ENCODE assay signal across 22 cellular contexts in the genomic region with DNA sequence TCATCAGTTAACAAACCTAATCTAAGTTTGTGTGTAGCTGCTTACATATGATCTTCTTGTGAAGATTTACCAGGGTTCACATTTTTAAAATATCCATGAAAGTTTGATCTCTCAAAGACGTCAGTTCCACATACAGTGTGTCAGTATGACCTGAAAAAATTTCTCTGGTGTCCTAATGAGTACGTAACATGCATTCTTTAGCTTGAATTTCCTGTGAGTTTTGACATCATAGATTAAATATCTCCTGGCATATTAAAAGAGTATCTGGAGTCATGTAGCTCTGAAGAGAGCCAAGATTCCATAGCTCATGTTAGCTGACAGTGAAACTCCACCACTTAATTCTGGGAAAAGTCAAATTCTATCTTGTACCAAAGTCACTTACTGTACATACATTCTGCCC. TPM values are rescaled to one million over a fixed set of nuclear protein-coding genes. Genes with fewer than 3 reads are reported as not detected.
DNase-seq lines count a peak whose midpoint lies in the region; ATAC-seq, FAIRE-seq and TF ChIP-seq lines count a peak whose summit lies in the region.
"Had no signal": no experiment of that assay in that cellular context is flagged by ENCODE, and none has a peak within 500 bp of the region (broad histone marks: within the 10 kb centered on the region; RNA-seq: fewer than 3 reads in every experiment).

No MANE protein-coding gene starts in this region.

- H3K4me3 ChIP-seq in A549 (no peak overlapping the region), fibroblast of mammary gland (ENCODE audit: control insufficient read depth, low read depth, low read length) (no peak overlapping the region)
- H3K4me3 ChIP-seq: lung had no signal

- TF ChIP-seq CTCF in A549 (IDR thresholded peaks at IDR 0.05) = no peak
- TF ChIP-seq CTCF in fibroblast of mammary gland (conservative IDR thresholded peaks at IDR 0.05; ENCODE audit: control insufficient read depth, insufficient read depth, low read depth, low read length) = no peak

- DNase-seq in A549 (ENCODE audit: low read depth in 1 of 2, low spot score in 1 of 2) (no peak), amniotic epithelial cell (ENCODE audit: low read depth) (peak; percentile 54), fibroblast of mammary gland (ENCODE audit: low read depth) (peak; percentile 21), iris pigment epithelial cell (ENCODE audit: low read depth) (peak; percentile 69), OCI-M2 (lab: John Stamatoyannopoulos, UW; ENCODE audit: unreplicated experiment) (no peak), OCI-M1 (lab: John Stamatoyannopoulos, UW) (no peak), midbrain (lab: John Stamatoyannopoulos, UW) (no peak)
- DNase-seq: activated CD4-positive, alpha-beta T cell treated with anti-CD3 and anti-CD28 coated beads for 48 hours; activated naive CD4-positive, alpha-beta T cell treated with anti-CD3 and anti-CD28 coated beads, Interleukin-2, amount 10 ng/mL, durations not matched to agents 7 days and 5 days; amygdala; cerebellar nuclear complex; COR-L47; DMS79; GOT3; NCI-H146; NCI-H69; RPMI8226 had no signal

- H3K9me3 ChIP-seq in A549 = no peaks in the 10 kb centered on the region

- TF ChIP-seq POLR2A in A549 (IDR thresholded peaks at IDR 0.05; ENCODE audit: low read length) = no peak

- TF ChIP-seq RAD21 in A549 (conservative IDR thresholded peaks at IDR 0.05 in 1 of 2, IDR thresholded peaks at IDR 0.05 in 1 of 2) = no peak

- peaks cover 56% of the 10 kb centered on the region for H3K4me1 ChIP-seq in A549

- CTCF ChIA-PET in A549 (lab: Yijun Ruan, JAX) = interaction anchor here (0.9 to 1.9 kb wide), 13 partner anchors 11 to 195 kb away, joined by 3 to 9 read pairs (median 5); no protein-coding TSS in a partner anchor

- no peak for TF ChIP-seq EP300 in A549 (IDR thresholded peaks at IDR 0.05)

- WGBS in A549 (ENCODE audit: missing lambda C conversion rate) = 82% methylated on average over 2 of the region's 2 CpGs

- H3K27ac ChIP-seq in A549 = peak overlapping the region; percentile 37 to 54; a peak in 4 of 6 replicates
- H3K27ac ChIP-seq: KMS-11, VCaP had no signal

- POLR2A ChIA-PET in A549 (lab: Yijun Ruan, JAX) = interaction anchor here (1.4 kb wide), 1 partner anchor 44 kb away, joined by 5 read pairs; a partner anchor contains a TSS

- 0 out of 3 replicates have a peak overlapping the region, but pooled peaks have one; percentile 4 for H3K4me2 ChIP-seq in A549
- H3K4me2 ChIP-seq: KMS-11 had no signal

- FAIRE-seq in A549 (lab: Jason Lieb, UNC) = no peak

- ATAC-seq in A549 = no peak
- ATAC-seq in HG03097 (IDR thresholded peaks at IDR 0.05; ENCODE audit: low FRiP score, unreplicated experiment) = no peak
- ATAC-seq: sciatic nerve had no signal

TF ChIP-seq in A549, 52 proteins besides CTCF, POLR2A, EP300 and RAD21:
- TF ChIP-seq RFX5 (IDR thresholded peaks at IDR 0.05) = no peak
- TF ChIP-seq CEBPB (IDR thresholded peaks at IDR 0.05) = no peak
- TF ChIP-seq MYC (IDR thresholded peaks at IDR 0.05; ENCODE audit: borderline replicate concordance, low read length) = no peak
- TF ChIP-seq ZSCAN20 (CRISPR knock-in tag; IDR thresholded peaks at IDR 0.05) = no peak
- TF ChIP-seq, protein P1, sequence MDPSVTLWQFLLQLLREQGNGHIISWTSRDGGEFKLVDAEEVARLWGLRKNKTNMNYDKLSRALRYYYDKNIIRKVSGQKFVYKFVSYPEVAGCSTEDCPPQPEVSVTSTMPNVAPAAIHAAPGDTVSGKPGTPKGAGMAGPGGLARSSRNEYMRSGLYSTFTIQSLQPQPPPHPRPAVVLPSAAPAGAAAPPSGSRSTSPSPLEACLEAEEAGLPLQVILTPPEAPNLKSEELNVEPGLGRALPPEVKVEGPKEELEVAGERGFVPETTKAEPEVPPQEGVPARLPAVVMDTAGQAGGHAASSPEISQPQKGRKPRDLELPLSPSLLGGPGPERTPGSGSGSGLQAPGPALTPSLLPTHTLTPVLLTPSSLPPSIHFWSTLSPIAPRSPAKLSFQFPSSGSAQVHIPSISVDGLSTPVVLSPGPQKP (IDR thresholded peaks at IDR 0.05; ENCODE audit: low read depth, low read length) = no peak

RNA-seq across cellular contexts. Expression of a gene that starts 43.9 kb away (rescaled TPM):
- polyA plus RNA-seq in A549 (2011; rRNA removed) = 199 and 242 TPM in 2 replicates
- 49.8 and 61.2 TPM in 2 replicates for polyA plus RNA-seq in A549 (2012; cell fraction: cytosol; rRNA removed)
- 46.5 and 53.3 TPM in 2 replicates for polyA plus RNA-seq in A549 (2012; cell fraction: nucleus; rRNA removed)
- 43.9 to 54.2 TPM (median 48.2 TPM) in 3 replicates for polyA plus RNA-seq in A549 (2017; fragmentation: RNase III; extraction: RNeasy Plus Mini Kit Qiagen cat#74134 plus additional on column Dnase treatment)
- 282 and 319 TPM in 2 replicates for polyA minus RNA-seq in A549 (2011; rRNA and poly(A)+ RNA removed)

Comparison
In these comparisons a context has a peak if more than half of its experiments do, and no peak if none do; other contexts are left out.
1. DNase-seq: peak in amniotic epithelial cell (single experiment), fibroblast of mammary gland (single experiment) and iris pigment epithelial cell (single experiment); none in A549 (0 of 2), OCI-M2 (single experiment), OCI-M1 (single experiment) and midbrain (single experiment).